ENCODE assay signal across 11 cellular contexts in genomic region chr12:26400627-26401026, GRCh38.
"Had no signal": no experiment of that assay in that cellular context is flagged by ENCODE, and none has a peak within 500 bp of the region (broad histone marks: within the 10 kb centered on the region; RNA-seq: fewer than 3 reads in every experiment).

No MANE protein-coding gene starts in this region.

- H3K9me3 ChIP-seq: HAP-1 had no signal

- ATAC-seq: GM23338, HCT116 had no signal

- H3K4me3 ChIP-seq: GM23248, GM23338, HAP-1 had no signal

- H3K27ac ChIP-seq: GM23248 had no signal

- H2AFZ ChIP-seq: GM23248, GM23338 had no signal

- H3K4me2 ChIP-seq: GM23338 had no signal

- H3K36me3 ChIP-seq: HAP-1 had no signal

- H3K9ac ChIP-seq: GM23248 had no signal

- FAIRE-seq: H1, H54 had no signal

- DNase-seq: GM23248, GOT3, H7, H9, HCEC 1CT, HFFc6 had no signal
